In the genomic region with DNA sequence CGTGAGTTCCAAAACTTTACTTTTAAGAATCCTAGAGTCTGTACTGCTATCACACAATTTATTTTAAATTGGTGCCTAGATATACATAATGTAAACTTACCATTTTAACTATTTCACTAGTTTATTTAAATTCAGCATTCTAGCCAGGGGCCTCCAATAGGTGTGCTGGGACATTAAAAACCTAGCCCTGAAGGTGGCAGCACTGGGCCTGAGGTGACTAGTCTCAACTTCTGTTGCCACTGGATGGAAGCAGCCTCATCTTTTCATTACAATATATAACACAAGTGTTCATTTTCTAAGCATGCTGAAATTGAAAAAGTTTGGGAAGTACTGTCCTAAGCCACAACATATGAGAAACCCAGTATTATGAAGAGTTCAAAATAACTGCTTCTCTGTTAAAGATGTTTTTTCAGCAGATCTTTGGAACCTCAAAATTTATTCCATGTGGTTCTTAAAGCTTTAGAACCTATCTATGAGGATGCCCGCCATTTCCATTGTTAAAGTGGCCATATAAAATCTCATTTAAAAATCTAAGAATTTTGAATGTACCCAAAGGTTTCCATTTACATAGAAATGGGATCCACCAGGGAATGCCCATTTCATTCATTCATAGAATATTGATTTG, we compare ENCODE assay signal across 8 cellular contexts. TPM values are rescaled to one million over a fixed set of nuclear protein-coding genes. Genes with fewer than 3 reads are reported as not detected.
DNase-seq lines count a peak whose midpoint lies in the region; ATAC-seq and TF ChIP-seq lines count a peak whose summit lies in the region.

No MANE protein-coding gene starts in this region.

- no peak overlapping the region for H3K27ac ChIP-seq in CD4-positive, alpha-beta memory T cell (ENCODE audit: low read depth, low read length)
- no peak overlapping the region for H3K27ac ChIP-seq in Karpas-422 (ENCODE audit: low read length)
- H3K27ac ChIP-seq in gastroesophageal sphincter: no peak overlapping the region

- no peaks in the 10 kb centered on the region for H3K9me2 ChIP-seq in Karpas-422 (replicated peaks; ENCODE audit: insufficient read depth, low read length)

- no peak overlapping the region for H3K4me3 ChIP-seq in CD4-positive, alpha-beta memory T cell (ENCODE audit: low read length in 2 of 2)
- no peak overlapping the region for H3K4me3 ChIP-seq in Karpas-422 (ENCODE audit: low read length)
- H3K4me3 ChIP-seq in gastroesophageal sphincter: no peak overlapping the region

- no peak overlapping the region for H3K9ac ChIP-seq in Karpas-422 (ENCODE audit: low read length)

- peak overlapping the region in 1 of 7 donors; percentile 30 for H3K27ac Mint-ChIP-seq in CD4-positive, alpha-beta memory T cell

- TF ChIP-seq EP300 in gastroesophageal sphincter (IDR thresholded peaks at IDR 0.05): no peak

- 74 to 76% methylated on average over 2 of the region's 2 CpGs for WGBS in gastroesophageal sphincter (ENCODE audit: low coverage in 1 of 2), 2 donors

- no peaks in the 10 kb centered on the region for H4K20me1 ChIP-seq in Karpas-422 (ENCODE audit: insufficient read depth, low read depth, low read length)

- CTCF ChIA-PET in CD4-positive, alpha-beta memory T cell (lab: Charles Lee; ENCODE audit: partially characterized antibody): interaction anchor here (0.8 to 6.5 kb wide), 11 partner anchors 10 to 482 kb away, joined by 3 to 132 read pairs (median 4); no protein-coding TSS in a partner anchor

- H3K4me1 ChIP-seq in CD4-positive, alpha-beta memory T cell (ENCODE audit: insufficient read depth, low read length): peaks cover 7% of the 10 kb centered on the region
- H3K4me1 ChIP-seq in Karpas-422 (ENCODE audit: low read length) (peaks cover 21% of the 10 kb centered on the region), gastroesophageal sphincter (peaks cover 0 to 18% (median 0%) of the 10 kb centered on the region in 3 donors)

- H3K27me3 ChIP-seq in CD4-positive, alpha-beta memory T cell (ENCODE audit: insufficient read depth, low read length): no peaks in the 10 kb centered on the region
- no peaks in the 10 kb centered on the region for H3K27me3 ChIP-seq in Karpas-422 (ENCODE audit: low read length)
- no peaks in the 10 kb centered on the region for H3K27me3 ChIP-seq in gastroesophageal sphincter

- no peaks in the 10 kb centered on the region for H3K9me3 Mint-ChIP-seq in CD4-positive, alpha-beta memory T cell

- H3K4me1 Mint-ChIP-seq in CD4-positive, alpha-beta memory T cell: peaks cover 10 to 16% (median 12%) of the 10 kb centered on the region in 4 donors

- no peak overlapping the region for H2AFZ ChIP-seq in Karpas-422 (ENCODE audit: low read length)

- intact Hi-C loops in CD4-positive, alpha-beta memory T cell (cut with micrococcal nuclease): loop anchor here (1.0 to 5.0 kb wide), 7 partner anchors 53 to 657 kb away; a partner anchor contains a TSS

- H3K9me3 ChIP-seq in CD4-positive, alpha-beta memory T cell (ENCODE audit: control insufficient read depth in 1 of 2, low read length in 2 of 2): no peaks in the 10 kb centered on the region
- H3K9me3 ChIP-seq in Karpas-422 (ENCODE audit: low read length) (no peaks in the 10 kb centered on the region), gastroesophageal sphincter (no peaks in the 10 kb centered on the region)

- POLR2A ChIA-PET in CD4-positive, alpha-beta memory T cell (lab: Charles Lee; ENCODE audit: partially characterized antibody): no interaction called here

- no peaks in the 10 kb centered on the region for H3K36me3 ChIP-seq in CD4-positive, alpha-beta memory T cell (ENCODE audit: insufficient read depth, low read length)
- peaks cover 3% of the 10 kb centered on the region; the same call in 1 of the 2 replicates for H3K36me3 ChIP-seq in Karpas-422 (ENCODE audit: insufficient read depth, low read length)
- no peaks in the 10 kb centered on the region for H3K36me3 ChIP-seq in gastroesophageal sphincter

- peak; percentile 35 for ATAC-seq in GM19463 (IDR thresholded peaks at IDR 0.05; ENCODE audit: unreplicated experiment)
- no peak for ATAC-seq in gastroesophageal sphincter

- H3K27me3 Mint-ChIP-seq in CD4-positive, alpha-beta memory T cell: no peaks in the 10 kb centered on the region

- H3K79me2 ChIP-seq in Karpas-422 (ENCODE audit: low read length): peaks cover 20% of the 10 kb centered on the region

- no peak for TF ChIP-seq POLR2A in gastroesophageal sphincter (IDR thresholded peaks at IDR 0.05)

- DNase-seq in CD4-positive, alpha-beta memory T cell: peak; percentile 62 to 75 (median 68)
- DNase-seq in Karpas-422: peak; percentile 91
- peak; percentile 15 for DNase-seq in SHP77 treated with DMSO at 0.1 percent for 48 hours (lab: John Stamatoyannopoulos, UW)
- peak; percentile 61 for DNase-seq in activated effector memory CD4-positive, alpha-beta T cell treated with Interleukin-2 at 50 U/mL for 16 hours
- peak; percentile 71 for DNase-seq in pons (ENCODE audit: low spot score)
- DNase-seq in ureter (ENCODE audit: low spot score): peak; percentile 81

- TF ChIP-seq CTCF in gastroesophageal sphincter (IDR thresholded peaks at IDR 0.05): peak; percentile 48 to 80 (median 64)

- H3K36me3 Mint-ChIP-seq in CD4-positive, alpha-beta memory T cell: peaks cover 0 to 2% of the 10 kb centered on the region in 2 donors

- H3K4me2 ChIP-seq in Karpas-422 (ENCODE audit: low read depth, low read length, poor library complexity, severe bottlenecking): no peak overlapping the region

- peak overlapping the region in 2 of 8 donors; percentile 32 to 40 for H3K4me3 Mint-ChIP-seq in CD4-positive, alpha-beta memory T cell

RNA-seq across cellular contexts. Expression of a gene that starts 2.9 kb away (rescaled TPM):
- total RNA-seq in CD4-positive, alpha-beta memory T cell: 1 to 10 TPM; 1.4 to 3.0 TPM
- 1 to 10 TPM; 1.9 to 3.0 TPM for polyA plus RNA-seq in CD4-positive, alpha-beta memory T cell
- 66.8 and 148 TPM in 2 replicates for total RNA-seq in Karpas-422 (2014; rRNA removed; shearing (Covaris generic); ENCODE audit: low replicate concordance)
- total RNA-seq in gastroesophageal sphincter: 10 to 100 TPM; 14.2 to 33.5 (median 20.9) TPM
- total RNA-seq in ureter: 93.0 TPM

Comparison
In these comparisons a context has a peak if more than half of its experiments do, and no peak if none do; other contexts are left out.
1. DNase-seq: peak in every context shown above with its lines; median percentile 91 in Karpas-422; 81 in ureter; 71 in pons; 68 in CD4-positive, alpha-beta memory T cell; 61 in activated effector memory CD4-positive, alpha-beta T cell treated with Interleukin-2 at 50 U/mL for 16 hours; 15 in SHP77 treated with DMSO at 0.1 percent for 48 hours.